Comparison of ENCODE assay signal across 31 cellular contexts in genomic region chr2:14352067-14352466, GRCh38.
"Had no signal": no experiment of that assay in that cellular context is flagged by ENCODE, and none has a peak within 500 bp of the region (broad histone marks: within the 10 kb centered on the region; RNA-seq: fewer than 3 reads in every experiment).

No MANE protein-coding gene starts in this region.

- H3K4me2 ChIP-seq: PC-9 had no signal

- H3K36me3 ChIP-seq: MG63, SJCRH30 had no signal

- H3K9me3 ChIP-seq: MG63, SJCRH30 had no signal

- H3K27me3 ChIP-seq: MG63, SJCRH30 had no signal

- H2AFZ ChIP-seq: PC-9 had no signal

- H3K4me1 ChIP-seq: SJCRH30 had no signal

- FAIRE-seq: RCC 7860 had no signal

- H3K4me3 ChIP-seq: MG63, PC-9, SJCRH30, SK-N-MC had no signal

- ATAC-seq: Panc1, Right ventricle myocardium inferior, SK-N-SH treated with all-trans-retinoic acid at 6 μM for 48 hours, T-cell had no signal

- DNase-seq: Kasumi-1, MG63, NCI-H1048, NCI-H1092 treated with DMSO at 0.1 percent for 48 hours, NCI-H1105 treated with DMSO at 0.1 percent for 48 hours, NCI-H1417, NCI-H1436, NCI-H146, NCI-H1694, NCI-H187, NCI-H1930, NCI-H2029 treated with DMSO at 0.1 percent for 48 hours, NCI-H2171 treated with DMSO at 0.1 percent for 48 hours, NCI-H2227 treated with DMSO at 0.1 percent for 48 hours, NCI-H446 treated with DMSO at 0.1 percent for 48 hours, NCI-H510A, NCI-H526, NCI-H69, NCI-H748 treated with DMSO at 0.1 percent for 48 hours, NCI-H82, PC-9, SHP77, SIG-M5, SJCRH30, T-cell had no signal

- H3K27ac ChIP-seq: PC-9, RWPE1, SJCRH30, SK-N-MC had no signal
